ENCODE assay signal across 22 cellular contexts in the genomic region with DNA sequence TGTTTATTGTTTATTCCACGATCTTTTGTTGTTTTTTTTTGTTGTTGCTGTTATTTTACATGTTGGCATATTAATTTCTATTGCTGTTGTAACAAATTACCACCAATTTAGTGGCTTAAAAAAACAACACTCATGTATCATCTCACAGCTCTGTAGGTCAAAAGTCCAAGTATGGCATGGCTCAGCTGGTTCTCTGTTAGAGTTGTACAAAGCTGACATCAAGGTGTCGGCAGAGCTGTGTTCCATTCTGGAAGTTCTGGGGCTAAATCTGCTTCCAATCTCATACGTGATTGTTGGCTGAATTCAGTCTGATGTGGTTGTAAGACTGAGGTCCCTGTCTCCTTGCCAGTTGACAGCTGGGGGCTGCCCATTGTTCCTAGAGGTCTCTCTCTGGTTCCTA.
DNase-seq lines count a peak whose midpoint lies in the region; ATAC-seq and TF ChIP-seq lines count a peak whose summit lies in the region.
"Had no signal": no experiment of that assay in that cellular context is flagged by ENCODE, and none has a peak within 500 bp of the region (broad histone marks: within the 10 kb centered on the region; RNA-seq: fewer than 3 reads in every experiment).

No MANE protein-coding gene starts in this region.

- no peak for ATAC-seq in natural killer cell treated with Interleukin-12 subunit alpha and Interleukin-12 subunit beta and Interleukin-15 and Interleukin-18, amount 100 ng/mL, for 72 hours
- no peak for ATAC-seq in natural killer cell
- ATAC-seq in HG03439 (IDR thresholded peaks at IDR 0.05; ENCODE audit: unreplicated experiment): no peak
- ATAC-seq in HG02981 (IDR thresholded peaks at IDR 0.05; ENCODE audit: unreplicated experiment): no peak
- ATAC-seq: CD8-positive, alpha-beta T cell; K562; Right ventricle myocardium inferior had no signal

- H3K4me3 Mint-ChIP-seq in activated CD4-positive, alpha-beta memory T cell treated with anti-CD3 and anti-CD28 coated beads for 36 hours: no peak overlapping the region
- H3K4me3 Mint-ChIP-seq in activated CD4-positive, alpha-beta memory T cell treated with anti-CD3 and anti-CD28 coated beads, Interleukin-2, amount 10 ng/mL, durations not matched to agents 7 days and 5 days: no peak overlapping the region
- H3K4me3 Mint-ChIP-seq in natural killer cell treated with Interleukin-12 subunit alpha and Interleukin-12 subunit beta and Interleukin-15 and Interleukin-18, amount 100 ng/mL, for 72 hours: peak overlapping the region; percentile 28
- no peak overlapping the region for H3K4me3 Mint-ChIP-seq in natural killer cell
- H3K4me3 Mint-ChIP-seq: CD8-positive, alpha-beta T cell had no signal

- no peak for TF ChIP-seq CTCF in natural killer cell (IDR thresholded peaks at IDR 0.05)

- no peaks in the 10 kb centered on the region for H3K27me3 Mint-ChIP-seq in activated CD4-positive, alpha-beta memory T cell treated with anti-CD3 and anti-CD28 coated beads for 36 hours
- H3K27me3 Mint-ChIP-seq in activated CD4-positive, alpha-beta memory T cell treated with anti-CD3 and anti-CD28 coated beads, Interleukin-2, amount 10 ng/mL, durations not matched to agents 7 days and 5 days: no peaks in the 10 kb centered on the region
- H3K27me3 Mint-ChIP-seq in natural killer cell treated with Interleukin-12 subunit alpha and Interleukin-12 subunit beta and Interleukin-15 and Interleukin-18, amount 100 ng/mL, for 72 hours: no peaks in the 10 kb centered on the region
- no peaks in the 10 kb centered on the region for H3K27me3 Mint-ChIP-seq in natural killer cell (ENCODE audit: low read depth in 2 of 2)

- intact Hi-C loops in activated CD4-positive, alpha-beta memory T cell treated with anti-CD3 and anti-CD28 coated beads for 36 hours (cut with micrococcal nuclease): no loop called here
- intact Hi-C loops in natural killer cell (cut with micrococcal nuclease): no loop called here

- peaks cover 83% of the 10 kb centered on the region for H3K4me1 Mint-ChIP-seq in activated CD4-positive, alpha-beta memory T cell treated with anti-CD3 and anti-CD28 coated beads for 36 hours (ENCODE audit: low read depth)
- H3K4me1 Mint-ChIP-seq in activated CD4-positive, alpha-beta memory T cell treated with anti-CD3 and anti-CD28 coated beads, Interleukin-2, amount 10 ng/mL, durations not matched to agents 7 days and 5 days: peaks cover 78% of the 10 kb centered on the region
- H3K4me1 Mint-ChIP-seq in natural killer cell treated with Interleukin-12 subunit alpha and Interleukin-12 subunit beta and Interleukin-15 and Interleukin-18, amount 100 ng/mL, for 72 hours (ENCODE audit: low read depth in 2 of 2): peaks cover 66 to 86% of the 10 kb centered on the region in 2 donors
- H3K4me1 Mint-ChIP-seq in natural killer cell: peaks cover 29 to 52% of the 10 kb centered on the region in 2 donors

- peak overlapping the region; percentile 96 for H3K27ac Mint-ChIP-seq in activated CD4-positive, alpha-beta memory T cell treated with anti-CD3 and anti-CD28 coated beads for 36 hours
- no peak overlapping the region for H3K27ac Mint-ChIP-seq in activated CD4-positive, alpha-beta memory T cell treated with anti-CD3 and anti-CD28 coated beads, Interleukin-2, amount 10 ng/mL, durations not matched to agents 7 days and 5 days
- H3K27ac Mint-ChIP-seq in natural killer cell treated with Interleukin-12 subunit alpha and Interleukin-12 subunit beta and Interleukin-15 and Interleukin-18, amount 100 ng/mL, for 72 hours: peak overlapping the region; percentile 99 to 100
- H3K27ac Mint-ChIP-seq in natural killer cell: peak overlapping the region in 1 of 2 donors; percentile 6
- H3K27ac Mint-ChIP-seq: CD8-positive, alpha-beta T cell had no signal

- no peak for DNase-seq in activated CD4-positive, alpha-beta memory T cell treated with anti-CD3 and anti-CD28 coated beads for 36 hours
- DNase-seq in activated CD4-positive, alpha-beta memory T cell treated with anti-CD3 and anti-CD28 coated beads, Interleukin-2, amount 10 ng/mL, durations not matched to agents 7 days and 5 days: no peak
- DNase-seq in natural killer cell treated with Interleukin-12 subunit alpha and Interleukin-12 subunit beta and Interleukin-15 and Interleukin-18, amount 100 ng/mL, for 72 hours (ENCODE audit: low spot score): no peak
- DNase-seq in natural killer cell (no peak), myocyte (ENCODE audit: low read depth) (peak; percentile 66)
- DNase-seq: AML-193; C1 segment of cervical spinal cord; CD8-positive, alpha-beta T cell; DMS153; H7; MM.1S; NCI-H1092; NCI-H1436; NCI-H187 treated with DMSO at 0.1 percent for 48 hours; NCI-H2107; NCI-H446 treated with DMSO at 0.1 percent for 48 hours; NCI-H526 treated with DMSO at 0.1 percent for 48 hours; OCI-M1 had no signal

- POLR2A ChIA-PET in activated CD4-positive, alpha-beta memory T cell treated with anti-CD3 and anti-CD28 coated beads for 36 hours (lab: Charles Lee): interaction anchor here (1.7 kb wide), 1 partner anchor 17 kb away, joined by 6 read pairs; no protein-coding TSS in a partner anchor
- POLR2A ChIA-PET in activated CD4-positive, alpha-beta memory T cell treated with anti-CD3 and anti-CD28 coated beads, Interleukin-2, amount 10 ng/mL, durations not matched to agents 7 days and 5 days (lab: Charles Lee): interaction anchor here (2.2 kb wide), 1 partner anchor 29 kb away, joined by 6 read pairs; no protein-coding TSS in a partner anchor

- CTCF ChIA-PET in activated CD4-positive, alpha-beta memory T cell treated with anti-CD3 and anti-CD28 coated beads for 36 hours (lab: Charles Lee): no interaction called here
- CTCF ChIA-PET in activated CD4-positive, alpha-beta memory T cell treated with anti-CD3 and anti-CD28 coated beads, Interleukin-2, amount 10 ng/mL, durations not matched to agents 7 days and 5 days (lab: Charles Lee): interaction anchor here (1.2 to 1.9 kb wide), 3 partner anchors 14 to 203 kb away, joined by 3 to 7 read pairs (median 6); a partner anchor contains a TSS

- peaks cover 12% of the 10 kb centered on the region for H3K36me3 Mint-ChIP-seq in activated CD4-positive, alpha-beta memory T cell treated with anti-CD3 and anti-CD28 coated beads for 36 hours
- peaks cover 37% of the 10 kb centered on the region for H3K36me3 Mint-ChIP-seq in activated CD4-positive, alpha-beta memory T cell treated with anti-CD3 and anti-CD28 coated beads, Interleukin-2, amount 10 ng/mL, durations not matched to agents 7 days and 5 days (ENCODE audit: low read depth)
- H3K36me3 Mint-ChIP-seq in natural killer cell treated with Interleukin-12 subunit alpha and Interleukin-12 subunit beta and Interleukin-15 and Interleukin-18, amount 100 ng/mL, for 72 hours: peaks cover 37% of the 10 kb centered on the region
- no peaks in the 10 kb centered on the region for H3K36me3 Mint-ChIP-seq in natural killer cell
- H3K36me3 Mint-ChIP-seq: CD8-positive, alpha-beta T cell had no signal

- H3K9me3 Mint-ChIP-seq in activated CD4-positive, alpha-beta memory T cell treated with anti-CD3 and anti-CD28 coated beads for 36 hours: no peaks in the 10 kb centered on the region
- no peaks in the 10 kb centered on the region for H3K9me3 Mint-ChIP-seq in activated CD4-positive, alpha-beta memory T cell treated with anti-CD3 and anti-CD28 coated beads, Interleukin-2, amount 10 ng/mL, durations not matched to agents 7 days and 5 days
- peaks cover 3% of the 10 kb centered on the region for H3K9me3 Mint-ChIP-seq in natural killer cell treated with Interleukin-12 subunit alpha and Interleukin-12 subunit beta and Interleukin-15 and Interleukin-18, amount 100 ng/mL, for 72 hours
- no peaks in the 10 kb centered on the region for H3K9me3 Mint-ChIP-seq in natural killer cell
- H3K9me3 Mint-ChIP-seq: CD8-positive, alpha-beta T cell had no signal
